8 cellular contexts compared by ENCODE assay signal in the genomic region with DNA sequence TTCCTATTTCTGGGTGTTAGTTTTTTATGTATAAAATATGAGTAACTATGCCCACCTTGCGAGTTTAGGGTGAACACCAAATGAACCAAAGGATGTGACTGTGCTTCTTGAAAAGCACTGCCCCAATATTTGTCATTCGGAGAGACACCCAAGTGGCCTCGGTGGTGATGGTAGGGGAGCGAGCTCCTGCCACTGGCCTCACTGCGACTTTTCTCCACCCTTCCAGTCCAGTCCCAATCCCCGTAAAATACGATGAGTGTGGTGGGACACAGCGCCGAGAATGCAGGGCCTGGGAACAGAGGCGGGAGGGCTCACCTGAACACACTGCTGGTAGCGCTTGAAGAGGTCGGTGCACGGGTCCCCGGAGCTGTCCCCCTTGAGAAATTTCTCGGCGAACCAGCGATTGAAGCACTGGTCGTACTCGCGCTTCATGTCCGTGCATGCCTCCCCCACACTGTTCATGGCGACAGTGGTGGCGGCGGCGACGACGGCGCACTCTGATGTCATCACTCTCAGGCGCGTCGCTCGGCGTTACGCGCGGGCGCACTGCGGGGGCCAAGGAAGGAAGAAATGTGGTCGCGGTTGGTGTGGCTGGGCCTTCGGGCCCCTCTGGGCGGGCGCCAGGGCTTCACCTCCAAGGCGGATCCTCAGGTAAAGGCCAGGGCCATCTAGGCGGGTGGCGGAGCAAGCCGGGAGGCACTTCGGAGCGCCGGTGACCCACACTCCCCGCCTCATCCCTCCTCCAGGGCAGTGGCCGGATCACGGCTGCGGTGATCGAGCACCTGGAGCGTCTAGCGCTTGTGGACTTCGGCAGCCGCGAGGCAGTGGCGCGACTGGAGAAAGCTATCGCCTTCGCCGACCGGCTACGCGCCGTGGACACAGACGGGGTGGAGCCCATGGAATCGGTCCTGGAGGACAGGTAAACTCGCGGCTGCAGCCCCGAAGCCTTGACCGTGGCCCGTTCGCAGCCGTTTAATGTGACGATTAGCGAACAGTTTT. TPM values are rescaled to one million over a fixed set of nuclear protein-coding genes. Genes with fewer than 3 reads are reported as not detected.
DNase-seq lines count a peak whose midpoint lies in the region; ATAC-seq and TF ChIP-seq lines count a peak whose summit lies in the region.

Gene GATC, plus strand, starts transcription at position 534 of the 999 bp plus-strand sequence. Its CDS starts 37 bp downstream, at position 571.
Gene TRIAP1, minus strand, starts transcription at position 474 of the 999 bp plus-strand sequence. Its CDS starts 12 bp downstream, at position 462.

- ATAC-seq in HG03378 (IDR thresholded peaks at IDR 0.05; ENCODE audit: unreplicated experiment) (peak; percentile 78), left lobe of liver (peak; percentile 97)

- peak within 1 kb of the TSS; percentile 91 for H3K27ac ChIP-seq in colonic mucosa

- peak; percentile 97 for TF ChIP-seq POLR2A in GM19193 (IDR thresholded peaks at IDR 0.05; ENCODE audit: extremely low read depth, insufficient read depth, insufficient read length)

- H3K36me3 Mint-ChIP-seq in activated CD4-positive, alpha-beta T cell treated with anti-CD3 and anti-CD28 coated beads, Interleukin-2, amount 10 ng/mL, durations not matched to agents 24 days and 14 days (ENCODE audit: low read depth), result peaks cover 58% of the 10 kb centered on the region

- DNase-seq in BE2C (peak; percentile 88), NCI-H510A (lab: John Stamatoyannopoulos, UW) (peak; percentile 79), colonic mucosa (peak; percentile 90), left lobe of liver (ENCODE audit: low spot score) (peak; percentile 92)
- DNase-seq in activated CD4-positive, alpha-beta T cell treated with anti-CD3 and anti-CD28 coated beads, Interleukin-2, amount 10 ng/mL, durations not matched to agents 24 days and 14 days, result peak; percentile 97
- peak; percentile 85 for DNase-seq in stimulated activated CD4-positive, alpha-beta T cell treated with anti-CD3 and anti-CD28 coated beads, Interleukin-2, amount 100 ng/mL, for 4 hours (ENCODE audit: low read depth)

- H3K4me1 Mint-ChIP-seq in activated CD4-positive, alpha-beta T cell treated with anti-CD3 and anti-CD28 coated beads, Interleukin-2, amount 10 ng/mL, durations not matched to agents 24 days and 14 days, result peaks cover 29% of the 10 kb centered on the region

- H3K9ac ChIP-seq in colonic mucosa (ENCODE audit: low read depth in 2 of 2, low read length in 2 of 2), result peak within 1 kb of the TSS; percentile 92 to 94

- intact Hi-C loops in activated CD4-positive, alpha-beta T cell treated with anti-CD3 and anti-CD28 coated beads, Interleukin-2, amount 10 ng/mL, durations not matched to agents 24 days and 14 days (cut with micrococcal nuclease), result loop anchor here (1.0 to 2.0 kb wide), 4 partner anchors 9 to 89 kb away; partner anchors contain the start of genes DYNLL1, RNF10 and SRSF9
- intact Hi-C loops in colonic mucosa (cut with DNase I), result loop anchor here (10.0 kb wide), 1 partner anchor 129 kb away; no protein-coding TSS in a partner anchor

- H3K27me3 Mint-ChIP-seq in activated CD4-positive, alpha-beta T cell treated with anti-CD3 and anti-CD28 coated beads, Interleukin-2, amount 10 ng/mL, durations not matched to agents 24 days and 14 days, result peaks cover 2% of the 10 kb centered on the region

- H3K36me3 ChIP-seq in BE2C (peaks cover 53% of the 10 kb centered on the region), colonic mucosa (no peaks in the 10 kb centered on the region)

- H3K4me3 ChIP-seq in BE2C (ENCODE audit: low read depth, low read length) (peak within 1 kb of the TSS; percentile 97), colonic mucosa (peak within 1 kb of the TSS; percentile 98)

- peak within 1 kb of the TSS; percentile 100 for H3K27ac Mint-ChIP-seq in activated CD4-positive, alpha-beta T cell treated with anti-CD3 and anti-CD28 coated beads, Interleukin-2, amount 10 ng/mL, durations not matched to agents 24 days and 14 days

- H3K9me3 ChIP-seq in BE2C, result no peaks in the 10 kb centered on the region
- H3K9me3 ChIP-seq in colonic mucosa, result no peaks in the 10 kb centered on the region

- TF ChIP-seq CTCF in BE2C (IDR thresholded peaks at IDR 0.05; ENCODE audit: low read depth, low read length) (no peak), colonic mucosa (IDR thresholded peaks at IDR 0.05) (no peak)

- H3K27me3 ChIP-seq in BE2C (no peaks in the 10 kb centered on the region), colonic mucosa (no peaks in the 10 kb centered on the region)

- peaks cover 6% of the 10 kb centered on the region; the same call in 1 of the 2 replicates for H3K4me1 ChIP-seq in BE2C
- peaks cover 10% of the 10 kb centered on the region for H3K4me1 ChIP-seq in colonic mucosa

- H3K9me3 Mint-ChIP-seq in activated CD4-positive, alpha-beta T cell treated with anti-CD3 and anti-CD28 coated beads, Interleukin-2, amount 10 ng/mL, durations not matched to agents 24 days and 14 days, result no peaks in the 10 kb centered on the region

- H3K4me3 Mint-ChIP-seq in activated CD4-positive, alpha-beta T cell treated with anti-CD3 and anti-CD28 coated beads, Interleukin-2, amount 10 ng/mL, durations not matched to agents 24 days and 14 days, result peak within 1 kb of the TSS; percentile 99

RNA-seq across cellular contexts. Expression of gene GATC, which starts in this region (rescaled TPM):
- 28.9 TPM for polyA plus RNA-seq in BE2C (2012; ENCODE audit: insufficient read depth, insufficient read length, low read depth)
- 34.1 and 41.0 TPM in 2 replicates for total RNA-seq in activated CD4-positive, alpha-beta T cell treated with anti-CD3 and anti-CD28 coated beads, Interleukin-2, amount 10 ng/mL, durations not matched to agents 24 days and 14 days
- 10 to 100 TPM; 34.1 to 43.3 TPM for total RNA-seq in colonic mucosa
- total RNA-seq in left lobe of liver, result 22.9 TPM

RNA-seq across cellular contexts. Expression of gene TRIAP1, which starts in this region (rescaled TPM):
- polyA plus RNA-seq in BE2C (2012; ENCODE audit: insufficient read depth, insufficient read length, low read depth), result 73.5 TPM
- 54.6 and 57.5 TPM in 2 replicates for total RNA-seq in activated CD4-positive, alpha-beta T cell treated with anti-CD3 and anti-CD28 coated beads, Interleukin-2, amount 10 ng/mL, durations not matched to agents 24 days and 14 days
- total RNA-seq in colonic mucosa, result 10 to 100 TPM; 20.4 to 27.8 TPM
- 16.6 TPM for total RNA-seq in left lobe of liver

Comparison
In these comparisons a context has a peak if more than half of its experiments do, and no peak if none do; other contexts are left out.
1. Peak in every context shown above with its lines: DNase-seq, ATAC-seq, H3K4me3 ChIP-seq and H3K27ac ChIP-seq.